In genomic region chr7:87875151-87876039, GRCh38 we compare ENCODE assay signal across 1 cellular context.
TF ChIP-seq lines count a peak whose summit lies in the region.

No MANE protein-coding gene starts in this region.

TF ChIP-seq in K562, 482 proteins besides CTCF, POLR2A, EP300 and RAD21 (continued from another document):
- TF ChIP-seq ZBTB40 (IDR thresholded peaks at IDR 0.05), result peak; percentile 9; the same call in 1 of the 2 replicates
- no peak for TF ChIP-seq ZBTB40 (CRISPR knock-in tag; IDR thresholded peaks at IDR 0.05)
TF ChIP-seq in K562: peak in this region for 22.
